ENCODE assay signal across 2 cellular contexts in the genomic region with DNA sequence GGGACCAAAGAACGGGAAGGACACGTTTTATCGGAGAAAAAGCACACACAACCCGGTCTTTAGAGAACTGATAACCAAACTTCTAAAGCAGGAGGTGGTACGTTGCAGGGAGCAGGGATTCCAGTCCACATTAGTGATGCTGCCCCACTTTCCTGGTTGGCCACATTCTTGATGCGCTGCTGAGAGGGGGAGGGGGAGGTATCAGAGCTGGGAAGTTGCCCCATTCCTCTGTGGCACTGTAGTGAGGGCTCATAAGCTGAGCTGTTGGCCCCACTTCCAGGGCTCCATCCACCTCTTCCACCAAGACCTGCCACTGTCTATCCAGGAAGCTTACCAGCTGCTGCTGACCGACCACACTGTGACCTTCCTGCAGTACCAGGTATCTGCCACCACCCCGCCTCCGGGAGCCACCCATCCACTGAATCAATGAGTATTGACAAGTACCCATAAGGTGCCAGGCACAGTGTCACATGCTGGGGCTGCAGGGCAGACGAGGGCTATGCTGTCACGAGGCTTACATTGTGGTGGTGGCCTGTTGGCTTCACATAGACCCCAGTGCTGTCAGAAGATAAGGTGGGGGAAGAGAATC.
TF ChIP-seq lines count a peak whose summit lies in the region.

No MANE protein-coding gene starts in this region.

TF ChIP-seq in SK-N-SH, 30 proteins besides CTCF, POLR2A, EP300 and RAD21 (continued from another document):
- TF ChIP-seq MEF2A (IDR thresholded peaks at IDR 0.05; ENCODE audit: borderline replicate concordance, low read depth) (no peak), RFX5 (IDR thresholded peaks at IDR 0.05; ENCODE audit: low read length) (no peak), NFIC (IDR thresholded peaks at IDR 0.05; ENCODE audit: borderline replicate concordance) (no peak), GATA2 (CRISPR knock-in tag; IDR thresholded peaks at IDR 0.05) (no peak), FOXM1 (IDR thresholded peaks at IDR 0.05; ENCODE audit: low read depth) (no peak), JUND (IDR thresholded peaks at IDR 0.05) (no peak)
- TF ChIP-seq, protein P1, sequence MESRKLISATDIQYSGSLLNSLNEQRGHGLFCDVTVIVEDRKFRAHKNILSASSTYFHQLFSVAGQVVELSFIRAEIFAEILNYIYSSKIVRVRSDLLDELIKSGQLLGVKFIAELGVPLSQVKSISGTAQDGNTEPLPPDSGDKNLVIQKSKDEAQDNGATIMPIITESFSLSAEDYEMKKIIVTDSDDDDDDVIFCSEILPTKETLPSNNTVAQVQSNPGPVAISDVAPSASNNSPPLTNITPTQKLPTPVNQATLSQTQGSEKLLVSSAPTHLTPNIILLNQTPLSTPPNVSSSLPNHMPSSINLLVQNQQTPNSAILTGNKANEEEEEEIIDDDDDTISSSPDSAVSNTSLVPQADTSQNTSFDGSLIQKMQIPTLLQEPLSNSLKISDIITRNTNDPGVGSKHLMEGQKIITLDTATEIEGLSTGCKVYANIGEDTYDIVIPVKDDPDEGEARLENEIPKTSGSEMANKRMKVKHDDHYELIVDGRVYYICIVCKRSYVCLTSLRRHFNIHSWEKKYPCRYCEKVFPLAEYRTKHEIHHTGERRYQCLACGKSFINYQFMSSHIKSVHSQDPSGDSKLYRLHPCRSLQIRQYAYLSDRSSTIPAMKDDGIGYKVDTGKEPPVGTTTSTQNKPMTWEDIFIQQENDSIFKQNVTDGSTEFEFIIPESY (IDR thresholded peaks at IDR 0.05; ENCODE audit: borderline replicate concordance, low read depth): no peak
- TF ChIP-seq, protein P2, sequence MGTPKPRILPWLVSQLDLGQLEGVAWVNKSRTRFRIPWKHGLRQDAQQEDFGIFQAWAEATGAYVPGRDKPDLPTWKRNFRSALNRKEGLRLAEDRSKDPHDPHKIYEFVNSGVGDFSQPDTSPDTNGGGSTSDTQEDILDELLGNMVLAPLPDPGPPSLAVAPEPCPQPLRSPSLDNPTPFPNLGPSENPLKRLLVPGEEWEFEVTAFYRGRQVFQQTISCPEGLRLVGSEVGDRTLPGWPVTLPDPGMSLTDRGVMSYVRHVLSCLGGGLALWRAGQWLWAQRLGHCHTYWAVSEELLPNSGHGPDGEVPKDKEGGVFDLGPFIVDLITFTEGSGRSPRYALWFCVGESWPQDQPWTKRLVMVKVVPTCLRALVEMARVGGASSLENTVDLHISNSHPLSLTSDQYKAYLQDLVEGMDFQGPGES (IDR thresholded peaks at IDR 0.05; ENCODE audit: low read depth, low read length): no peak

TF ChIP-seq in SK-N-SH treated with all-trans-retinoic acid at 6 μM for 48 hours, 23 proteins besides CTCF, POLR2A, EP300 and RAD21 (continued from another document):
- TF ChIP-seq, protein P3, sequence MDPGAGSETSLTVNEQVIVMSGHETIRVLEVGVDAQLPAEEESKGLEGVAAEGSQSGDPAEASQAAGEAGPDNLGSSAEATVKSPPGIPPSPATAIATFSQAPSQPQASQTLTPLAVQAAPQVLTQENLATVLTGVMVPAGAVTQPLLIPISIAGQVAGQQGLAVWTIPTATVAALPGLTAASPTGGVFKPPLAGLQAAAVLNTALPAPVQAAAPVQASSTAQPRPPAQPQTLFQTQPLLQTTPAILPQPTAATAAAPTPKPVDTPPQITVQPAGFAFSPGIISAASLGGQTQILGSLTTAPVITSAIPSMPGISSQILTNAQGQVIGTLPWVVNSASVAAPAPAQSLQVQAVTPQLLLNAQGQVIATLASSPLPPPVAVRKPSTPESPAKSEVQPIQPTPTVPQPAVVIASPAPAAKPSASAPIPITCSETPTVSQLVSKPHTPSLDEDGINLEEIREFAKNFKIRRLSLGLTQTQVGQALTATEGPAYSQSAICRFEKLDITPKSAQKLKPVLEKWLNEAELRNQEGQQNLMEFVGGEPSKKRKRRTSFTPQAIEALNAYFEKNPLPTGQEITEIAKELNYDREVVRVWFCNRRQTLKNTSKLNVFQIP (CRISPR knock-in tag; IDR thresholded peaks at IDR 0.05; ENCODE audit: borderline replicate concordance, low read depth): no peak
- no peak for TF ChIP-seq BACH2 (CRISPR knock-in tag; IDR thresholded peaks at IDR 0.05; ENCODE audit: borderline replicate concordance)
- no peak for TF ChIP-seq RARB (CRISPR knock-in tag; IDR thresholded peaks at IDR 0.05)
- TF ChIP-seq, protein P4, sequence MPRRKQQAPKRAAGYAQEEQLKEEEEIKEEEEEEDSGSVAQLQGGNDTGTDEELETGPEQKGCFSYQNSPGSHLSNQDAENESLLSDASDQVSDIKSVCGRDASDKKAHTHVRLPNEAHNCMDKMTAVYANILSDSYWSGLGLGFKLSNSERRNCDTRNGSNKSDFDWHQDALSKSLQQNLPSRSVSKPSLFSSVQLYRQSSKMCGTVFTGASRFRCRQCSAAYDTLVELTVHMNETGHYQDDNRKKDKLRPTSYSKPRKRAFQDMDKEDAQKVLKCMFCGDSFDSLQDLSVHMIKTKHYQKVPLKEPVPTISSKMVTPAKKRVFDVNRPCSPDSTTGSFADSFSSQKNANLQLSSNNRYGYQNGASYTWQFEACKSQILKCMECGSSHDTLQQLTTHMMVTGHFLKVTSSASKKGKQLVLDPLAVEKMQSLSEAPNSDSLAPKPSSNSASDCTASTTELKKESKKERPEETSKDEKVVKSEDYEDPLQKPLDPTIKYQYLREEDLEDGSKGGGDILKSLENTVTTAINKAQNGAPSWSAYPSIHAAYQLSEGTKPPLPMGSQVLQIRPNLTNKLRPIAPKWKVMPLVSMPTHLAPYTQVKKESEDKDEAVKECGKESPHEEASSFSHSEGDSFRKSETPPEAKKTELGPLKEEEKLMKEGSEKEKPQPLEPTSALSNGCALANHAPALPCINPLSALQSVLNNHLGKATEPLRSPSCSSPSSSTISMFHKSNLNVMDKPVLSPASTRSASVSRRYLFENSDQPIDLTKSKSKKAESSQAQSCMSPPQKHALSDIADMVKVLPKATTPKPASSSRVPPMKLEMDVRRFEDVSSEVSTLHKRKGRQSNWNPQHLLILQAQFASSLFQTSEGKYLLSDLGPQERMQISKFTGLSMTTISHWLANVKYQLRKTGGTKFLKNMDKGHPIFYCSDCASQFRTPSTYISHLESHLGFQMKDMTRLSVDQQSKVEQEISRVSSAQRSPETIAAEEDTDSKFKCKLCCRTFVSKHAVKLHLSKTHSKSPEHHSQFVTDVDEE (CRISPR knock-in tag; IDR thresholded peaks at IDR 0.05): no peak
TF ChIP-seq in SK-N-SH treated with all-trans-retinoic acid at 6 μM for 48 hours: peak in this region for 0.
